8 cellular contexts compared by ENCODE assay signal in the genomic region with DNA sequence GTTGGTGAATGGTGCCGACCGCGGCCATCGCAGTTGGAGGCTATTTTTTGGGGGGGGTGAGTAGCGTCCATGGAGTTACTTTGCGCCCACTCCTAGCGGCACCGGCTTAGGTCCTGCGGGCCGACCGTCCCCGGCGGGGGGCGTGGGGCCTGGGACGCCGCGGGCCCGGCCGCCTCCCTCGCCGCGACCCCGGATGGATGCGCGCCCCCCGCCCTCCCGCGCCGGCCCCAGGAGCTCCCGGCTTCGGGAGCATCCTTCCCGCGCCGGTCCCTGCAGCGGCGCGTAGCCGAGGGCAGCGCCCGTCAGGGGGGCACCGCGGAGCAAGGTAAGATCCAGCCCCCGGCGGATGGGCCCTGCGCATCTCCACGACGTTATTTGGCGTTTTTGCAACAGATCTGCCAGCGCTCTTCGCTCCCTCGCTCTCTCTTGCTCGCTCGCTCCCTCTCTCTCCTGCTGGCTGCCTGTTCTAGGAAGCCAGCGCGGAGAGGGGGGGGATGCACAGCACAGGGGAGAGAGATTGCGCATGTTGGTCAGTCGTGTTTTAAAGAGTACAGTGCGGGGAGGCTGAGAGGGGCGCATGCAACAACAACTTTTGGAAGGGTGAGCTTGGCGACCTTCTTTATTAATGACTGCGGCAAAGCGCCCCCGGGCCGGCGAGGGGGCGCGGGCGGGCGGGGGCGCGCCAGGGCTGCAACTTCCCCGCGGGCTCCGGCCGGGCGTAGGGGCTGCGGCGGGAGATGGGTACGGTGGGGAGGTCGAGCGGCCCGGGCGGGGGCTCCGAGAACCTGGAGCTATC. TPM values are rescaled to one million over a fixed set of nuclear protein-coding genes. Genes with fewer than 3 reads are reported as not detected.
DNase-seq lines count a peak whose midpoint lies in the region; ATAC-seq and TF ChIP-seq lines count a peak whose summit lies in the region.

No MANE protein-coding gene starts in this region.

- no peaks in the 10 kb centered on the region for H3K9me3 ChIP-seq in HCT116 (ENCODE audit: control insufficient read depth in 1 of 2, insufficient read depth in 1 of 2, low read depth in 1 of 2, low read length in 2 of 2)

- H3K27ac Mint-ChIP-seq in immature natural killer cell = peak overlapping the region; percentile 95 to 98 (median 98)

- POLR2A ChIA-PET in HCT116 (lab: Charles Lee) = interaction anchor here (0.9 to 6.8 kb wide), 3 partner anchors 15 to 60 kb away, joined by 3 to 55 read pairs (median 8); no protein-coding TSS in a partner anchor

- DNase-seq in Caki2 (ENCODE audit: low read depth) (peak; percentile 71), HCT116 (ENCODE audit: low read depth, low spot score) (no peak), NCI-H2107 (lab: John Stamatoyannopoulos, UW) (peak; percentile 14), caudate nucleus (lab: John Stamatoyannopoulos, UW) (peak in 54 of 61 donors; percentile 14 to 82 (median 62)), immature natural killer cell (peak; percentile 53 to 70 (median 63))

- no peak for TF ChIP-seq RAD21 in HCT116 (IDR thresholded peaks at IDR 0.05; ENCODE audit: low read depth)

- peaks cover 18 to 32% of the 10 kb centered on the region in 2 experiments for H3K4me1 ChIP-seq in HCT116 (ENCODE audit: control insufficient read depth in 1 of 2, insufficient read depth in 2 of 2, low read length in 2 of 2)

- H3K27ac ChIP-seq in HCT116 (ENCODE audit: low read depth, low read length) (peak overlapping the region; percentile 100), caudate nucleus (ENCODE audit: low read depth, low read length) (peak overlapping the region; percentile 99), skin epidermis (peak overlapping the region; percentile 72 to 100 (median 98))

- in situ Hi-C loops in Caki2 (cut with HindIII; ENCODE audit: low pct_unique_long_range_greater_than_20kb, low sequenced_read_pairs) = no loop called here

- no peaks in the 10 kb centered on the region for H3K36me3 Mint-ChIP-seq in immature natural killer cell

- RAD21 ChIA-PET in HCT116 (lab: Charles Lee; ENCODE audit: low non-redundant PET in 1 of 2, low total read pairs in 2 of 2, uncharacterized antibody in 2 of 2, unreplicated experiment in 2 of 2) = interaction anchor here in 1 of 2 experiments (1.4 kb wide), 1 partner anchor 14 kb away, joined by 3 read pairs; no protein-coding TSS in a partner anchor

- peaks cover 16 to 27% (median 16%) of the 10 kb centered on the region in 3 donors for H3K27me3 Mint-ChIP-seq in immature natural killer cell (ENCODE audit: low read depth in 3 of 3)

- peak overlapping the region; percentile 99 for H3K4me2 ChIP-seq in HCT116 (ENCODE audit: low read length)

- H4K20me1 ChIP-seq in HCT116 (ENCODE audit: insufficient read depth) = no peaks in the 10 kb centered on the region

- no peaks in the 10 kb centered on the region for H3K9me3 Mint-ChIP-seq in immature natural killer cell

- H3K79me2 ChIP-seq in HCT116 (ENCODE audit: insufficient read depth, low read length) = peaks cover 29% of the 10 kb centered on the region

- TF ChIP-seq CTCF in HCT116 (IDR thresholded peaks at IDR 0.05 in 2 of 3, conservative IDR thresholded peaks at IDR 0.05 in 1 of 3; ENCODE audit: borderline replicate concordance in 1 of 3, insufficient read depth in 1 of 3, low read depth in 2 of 3, low read length in 2 of 3) = no peak
- no peak for TF ChIP-seq CTCF in WI38 (IDR thresholded peaks at IDR 0.05; ENCODE audit: low read depth, low read length)

- ATAC-seq in HCT116 = peak; percentile 6; the same call in 1 of the 2 replicates
- ATAC-seq in GM18870 (IDR thresholded peaks at IDR 0.05; ENCODE audit: unreplicated experiment) = no peak

- H3K4me1 Mint-ChIP-seq in immature natural killer cell = peaks cover 45% of the 10 kb centered on the region in 2 donors

- H2AFZ ChIP-seq in HCT116 (ENCODE audit: low read depth, low read length, poor library complexity, severe bottlenecking) = no peak overlapping the region

- peak; percentile 42 for TF ChIP-seq POLR2A in HCT116 (IDR thresholded peaks at IDR 0.05; ENCODE audit: borderline replicate concordance, extremely low read depth, insufficient read depth, insufficient read length)

- H3K9me2 ChIP-seq in HCT116 (ENCODE audit: insufficient read depth) = no peaks in the 10 kb centered on the region

- no peaks in the 10 kb centered on the region for H3K36me3 ChIP-seq in HCT116 (ENCODE audit: control insufficient read depth in 1 of 2, insufficient read depth in 2 of 2, low read length in 2 of 2)

- H3K4me3 ChIP-seq in HCT116 (replicated peaks in 1 of 2; ENCODE audit: low read depth in 1 of 2, low read length in 2 of 2) (peak overlapping the region; percentile 83 to 90), WI38 (ENCODE audit: low read depth, low read length) (peak overlapping the region; percentile 70), skin epidermis (peak overlapping the region; percentile 65 to 95 (median 82))

- intact Hi-C loops in HCT116 (cut with micrococcal nuclease) = loop anchor here (1.0 to 5.0 kb wide), 3 partner anchors 51 to 155 kb away; partner anchors contain the start of gene UBE2B

- peak overlapping the region; percentile 96 to 99 (median 98) for H3K4me3 Mint-ChIP-seq in immature natural killer cell

- H3K9ac ChIP-seq in HCT116 (ENCODE audit: low read length) = peak overlapping the region; percentile 94

- no peaks in the 10 kb centered on the region for H3K27me3 ChIP-seq in HCT116 (ENCODE audit: insufficient read depth, low read length)

- CTCF ChIA-PET in HCT116 (lab: Charles Lee) = interaction anchor here (1.2 to 3.0 kb wide), 5 partner anchors 14 to 115 kb away, joined by 3 to 13 read pairs (median 9); partner anchors contain the start of gene CDKN2AIPNL

- no TSS peak for BruUV-seq in HCT116 (replicated peaks; lab: Mats Ljungman, UMichigan)

TF ChIP-seq in HCT116, 20 proteins besides CTCF, POLR2A, EP300 and RAD21:
- TF ChIP-seq YY1 (IDR thresholded peaks at IDR 0.05; ENCODE audit: extremely low read depth, insufficient replicate concordance, low read depth, low read length) (peak; percentile 48), POLR2AphosphoS5 (IDR thresholded peaks at IDR 0.05; ENCODE audit: low read depth, low read length) (peak; percentile 20; the same call in 1 of the 2 replicates), CEBPB (IDR thresholded peaks at IDR 0.05; ENCODE audit: low read depth) (no peak)
TF ChIP-seq in HCT116: peak in this region for 2.

RNA-seq across cellular contexts. Expression of gene JADE2, which starts 0.4 kb away (rescaled TPM):
- 36.4 and 36.9 TPM in 2 replicates for total RNA-seq in Caki2 (2014; rRNA removed; shearing (Covaris generic); ENCODE audit: low replicate concordance)
- total RNA-seq in HCT116 (2021; ENCODE audit: unreplicated experiment) = 39.9 TPM
- 21.7 and 23.3 TPM in 2 replicates for polyA plus RNA-seq in HCT116 (2012)
- polyA plus RNA-seq in immature natural killer cell = 10 to 100 TPM; 10.1 to 48.9 (median 23.0) TPM
